13 cellular contexts compared by ENCODE assay signal in the genomic region with DNA sequence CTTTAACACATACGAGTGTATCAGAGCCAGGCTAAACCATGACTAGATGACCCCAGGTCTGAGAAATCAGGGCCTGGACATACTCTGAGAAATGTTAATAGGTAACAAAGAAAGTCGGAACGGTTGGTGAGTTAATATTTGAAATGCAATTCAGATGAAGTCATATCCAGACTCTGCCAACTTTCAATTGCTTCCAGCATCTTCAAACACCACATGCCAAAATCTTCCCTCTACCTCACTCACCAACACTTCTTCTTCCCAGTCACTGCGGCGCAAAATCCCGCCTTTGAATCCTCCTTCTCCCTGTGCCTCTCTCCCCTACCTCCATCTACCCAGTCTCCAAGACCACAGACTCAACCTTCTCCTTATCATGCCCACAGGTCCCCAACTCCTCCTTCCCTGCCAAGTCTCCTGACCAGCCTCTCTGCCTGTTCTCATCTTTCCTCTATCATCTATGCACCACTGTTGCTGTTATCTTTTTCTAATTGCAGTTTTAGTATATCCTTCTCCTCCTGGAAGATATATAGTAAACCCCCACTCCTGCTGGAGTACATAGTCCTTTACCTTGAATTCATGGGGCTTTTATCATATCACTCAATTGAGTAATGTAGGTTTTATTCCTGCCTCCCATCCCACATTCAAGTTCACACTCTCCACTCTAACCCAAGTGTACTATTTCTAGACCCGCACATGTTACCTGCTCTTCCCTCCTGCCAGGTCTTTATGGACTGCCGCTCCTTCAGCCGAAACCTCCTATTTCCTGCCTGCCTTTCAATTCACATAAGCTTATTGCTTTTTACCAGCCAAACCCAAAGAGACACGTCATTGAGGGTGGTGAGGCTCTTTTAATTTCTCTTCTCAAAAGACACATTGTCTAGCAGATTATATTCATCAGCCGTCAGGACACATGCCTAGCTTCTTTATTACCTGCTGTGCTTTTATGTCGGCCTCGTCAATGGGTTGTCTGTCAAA. TPM values are rescaled to one million over a fixed set of nuclear protein-coding genes. Genes with fewer than 3 reads are reported as not detected.
A peak's percentile ranks its signal among the peaks of the same experiment; 100 is the strongest.
DNase-seq lines count a peak whose midpoint lies in the region; ATAC-seq and TF ChIP-seq lines count a peak whose summit lies in the region.
"Had no signal": no experiment of that assay in that cellular context is flagged by ENCODE, and none has a peak within 500 bp of the region (broad histone marks: within the 10 kb centered on the region; RNA-seq: fewer than 3 reads in every experiment).

No MANE protein-coding gene starts in this region.

- H2AFZ ChIP-seq in PC-3 (ENCODE audit: low read length) = peak overlapping the region; percentile 27
- H2AFZ ChIP-seq in neuronal stem cell (ENCODE audit: low read length) = peak overlapping the region; percentile 1

- no peaks in the 10 kb centered on the region for H3K27me3 Mint-ChIP-seq in activated T-cell treated with anti-CD3 and anti-CD28 coated beads, Interleukin-2, amount 50 U/mL, for 72 hours (ENCODE audit: low read depth)

- H3K4me1 ChIP-seq in PC-3 (ENCODE audit: insufficient read depth, low read length) (peaks cover 10% of the 10 kb centered on the region; the same call in 1 of the 2 replicates), neuronal stem cell (ENCODE audit: control insufficient read depth in 2 of 2, insufficient read depth in 1 of 2, low read depth in 1 of 2, low read length in 2 of 2) (peaks cover 8 to 11% of the 10 kb centered on the region in 2 donors)
- H3K4me1 ChIP-seq: upper lobe of left lung had no signal

- no peaks in the 10 kb centered on the region for H3F3A ChIP-seq in PC-3 (ENCODE audit: low read length, unreplicated experiment)

- intact Hi-C loops in PC-3 (cut with micrococcal nuclease) = no loop called here

- H3K4me2 ChIP-seq in PC-3 (ENCODE audit: low read length) (peak overlapping the region; percentile 17; the same call in 1 of the 2 replicates), neuronal stem cell (ENCODE audit: insufficient read depth, low read length, poor library complexity, severe bottlenecking) (no peak overlapping the region)

- no peak overlapping the region for H2BK15ac ChIP-seq in neuronal stem cell (ENCODE audit: low read length)

- H4K8ac ChIP-seq in neuronal stem cell (ENCODE audit: low read depth, low read length) = no peak overlapping the region

- H3K9ac ChIP-seq in PC-3 (ENCODE audit: low read length) (no peak overlapping the region), neuronal stem cell (ENCODE audit: low read depth, low read length, poor library complexity) (no peak overlapping the region)

- H3K9me3 Mint-ChIP-seq in activated T-cell treated with anti-CD3 and anti-CD28 coated beads, Interleukin-2, amount 50 U/mL, for 72 hours = no peaks in the 10 kb centered on the region
- H3K9me3 Mint-ChIP-seq: activated T-helper 2 cell treated with anti-CD3 and anti-CD28 coated beads, Interferon-gamma antibody, Interleukin-2, Interleukin-4, amounts not matched to agents 10 μg/mL and 5 μg/mL and 100 μg/mL, durations not matched to agents 14 hours and 24 hours and 36 hours had no signal

- H3K9me2 ChIP-seq in PC-3 (replicated peaks; ENCODE audit: low read length) = 0 out of 2 replicates have a peak, but pooled peaks cover 7% of the 10 kb centered on the region

- POLR2A ChIA-PET in PC-3 (lab: Charles Lee; ENCODE audit: unreplicated experiment) = no interaction called here

- H4K20me1 ChIP-seq in PC-3 (ENCODE audit: low read length) = no peaks in the 10 kb centered on the region

- no peak overlapping the region for H3K23ac ChIP-seq in neuronal stem cell (ENCODE audit: low read depth, low read length, poor library complexity)

- H3K79me2 ChIP-seq in PC-3 (ENCODE audit: low read length) = no peaks in the 10 kb centered on the region

- H3K4ac ChIP-seq in neuronal stem cell (ENCODE audit: low read length) = no peak overlapping the region

- no peaks in the 10 kb centered on the region for H3K79me1 ChIP-seq in neuronal stem cell (ENCODE audit: low read depth, low read length)

- no peak for TF ChIP-seq CTCF in PC-3 (conservative IDR thresholded peaks at IDR 0.05; ENCODE audit: low read depth, low read length)

- no peak overlapping the region for H2AK5ac ChIP-seq in neuronal stem cell (ENCODE audit: low read depth, low read length)

- no peak overlapping the region for H3K27ac Mint-ChIP-seq in activated T-cell treated with anti-CD3 and anti-CD28 coated beads, Interleukin-2, amount 50 U/mL, for 72 hours
- H3K27ac Mint-ChIP-seq: activated T-helper 2 cell treated with anti-CD3 and anti-CD28 coated beads, Interferon-gamma antibody, Interleukin-2, Interleukin-4, amounts not matched to agents 10 μg/mL and 5 μg/mL and 100 μg/mL, durations not matched to agents 14 hours and 24 hours and 36 hours had no signal

- no TSS peak for BruUV-seq in PC-3 (replicated peaks; lab: Mats Ljungman, UMichigan)

- H3K14ac ChIP-seq in neuronal stem cell (ENCODE audit: low read length) = no peak overlapping the region

- DNase-seq in GM03348 (ENCODE audit: low spot score) = peak; percentile 80
- DNase-seq in PC-3 = peak; percentile 63
- peak; percentile 49 for DNase-seq in fibroblast of gingiva (ENCODE audit: low read depth)
- DNase-seq in neuronal stem cell (ENCODE audit: low spot score) = no peak
- DNase-seq in SHP77 treated with DMSO at 0.1 percent for 48 hours (lab: John Stamatoyannopoulos, UW) = no peak
- DNase-seq in activated T-cell treated with anti-CD3 and anti-CD28 coated beads, Interleukin-2, amount 50 U/mL, for 72 hours = no peak
- DNase-seq: DMS 273 treated with DMSO at 0.1 percent for 48 hours; effector memory CD4-positive, alpha-beta T cell; posterior cingulate gyrus; upper lobe of left lung had no signal

- H3K4me3 Mint-ChIP-seq in activated T-cell treated with anti-CD3 and anti-CD28 coated beads, Interleukin-2, amount 50 U/mL, for 72 hours = no peak overlapping the region

- peaks cover 2% of the 10 kb centered on the region for H3K4me1 Mint-ChIP-seq in activated T-cell treated with anti-CD3 and anti-CD28 coated beads, Interleukin-2, amount 50 U/mL, for 72 hours (ENCODE audit: low read depth)

- H3K27me3 ChIP-seq in PC-3 (ENCODE audit: low read length) (no peaks in the 10 kb centered on the region), neuronal stem cell (ENCODE audit: control insufficient read depth in 3 of 3, insufficient read depth in 3 of 3, low read depth in 1 of 3, low read length in 3 of 3) (no peaks in the 10 kb centered on the region)
- H3K27me3 ChIP-seq: upper lobe of left lung had no signal

- H3K27ac ChIP-seq in PC-3 (ENCODE audit: low read length) (no peak overlapping the region), neuronal stem cell (replicated peaks; ENCODE audit: low read length) (no peak overlapping the region)
- H3K27ac ChIP-seq: upper lobe of left lung had no signal

- no peak overlapping the region for H3K18ac ChIP-seq in neuronal stem cell (ENCODE audit: low read length)

- no peak overlapping the region for H2BK120ac ChIP-seq in neuronal stem cell (ENCODE audit: low read depth, low read length)

- H3K36me3 Mint-ChIP-seq in activated T-cell treated with anti-CD3 and anti-CD28 coated beads, Interleukin-2, amount 50 U/mL, for 72 hours (ENCODE audit: insufficient read depth in 2 of 2) = no peaks in the 10 kb centered on the region

- no peak overlapping the region for H2BK5ac ChIP-seq in neuronal stem cell (ENCODE audit: low read length)

- no peak overlapping the region for H2BK12ac ChIP-seq in neuronal stem cell (ENCODE audit: low read length)

- CTCF ChIA-PET in PC-3 (lab: Charles Lee) = no interaction called here

- WGBS in neuronal stem cell (ENCODE audit: extremely low coverage in 2 of 2, insufficient read length in 2 of 2, insufficient replicate concordance in 1 of 2), 2 donors = 100% methylated on average over 3 of the region's 13 CpGs; no CpG with 5 or more reads in 1 of the 2 donors

- H3K4me3 ChIP-seq in PC-3 (ENCODE audit: low read length) (no peak overlapping the region), neuronal stem cell (ENCODE audit: low read length in 2 of 2) (no peak overlapping the region)
- H3K4me3 ChIP-seq: upper lobe of left lung had no signal

- H3K9me3 ChIP-seq in PC-3 (ENCODE audit: low read length) (no peaks in the 10 kb centered on the region), neuronal stem cell (replicated peaks in 1 of 2; ENCODE audit: control insufficient read depth in 2 of 2, insufficient read depth in 1 of 2, low read depth in 1 of 2, low read length in 2 of 2) (no peaks in the 10 kb centered on the region)
- H3K9me3 ChIP-seq: upper lobe of left lung had no signal

- ATAC-seq in PC-3 (peak; percentile 76), HG02973 (IDR thresholded peaks at IDR 0.05; ENCODE audit: unreplicated experiment) (no peak)
- no peak for ATAC-seq in activated T-cell treated with anti-CD3 and anti-CD28 coated beads, Interleukin-2, amount 50 U/mL, for 72 hours (replicated peaks in 1 of 2)
- no peak for ATAC-seq in activated CD4-positive, CD25-positive, alpha-beta regulatory T cell treated with anti-CD3 and anti-CD28 coated beads, Interleukin-2, amount 50 U/mL, for 24 hours

- no peaks in the 10 kb centered on the region for H3K36me3 ChIP-seq in PC-3 (ENCODE audit: low read depth, low read length)
- H3K36me3 ChIP-seq in neuronal stem cell (replicated peaks in 1 of 2; ENCODE audit: control insufficient read depth in 2 of 2, insufficient read depth in 2 of 2, low read length in 2 of 2) = no peaks in the 10 kb centered on the region
- H3K36me3 ChIP-seq: upper lobe of left lung had no signal

- H4K91ac ChIP-seq in neuronal stem cell (ENCODE audit: low read depth, low read length, poor library complexity) = no peak overlapping the region

RNA-seq across cellular contexts. Expression of gene ZBTB18, which starts 41.5 kb away (rescaled TPM):
- total RNA-seq in PC-3 (2014; rRNA removed) = 16.8 and 18.4 TPM in 2 replicates
- polyA plus RNA-seq in neuronal stem cell (2013, experiment 1 of 2) = 29.1 TPM
- polyA plus RNA-seq in neuronal stem cell (2013, experiment 2 of 2) = 30.0 TPM
- 10 to 100 TPM in 1 of 2 donors, 1 to 10 TPM in 1; 9.6 to 10.3 TPM for total RNA-seq in activated T-cell treated with anti-CD3 and anti-CD28 coated beads, Interleukin-2, amount 50 U/mL, for 72 hours

Comparison
In these comparisons a context has a peak if more than half of its experiments do, and no peak if none do; other contexts are left out.
1. DNase-seq: peak in GM03348 (single experiment), PC-3 (single experiment) and fibroblast of gingiva (single experiment); none in neuronal stem cell (single experiment), SHP77 treated with DMSO at 0.1 percent for 48 hours (single experiment) and activated T-cell treated with anti-CD3 and anti-CD28 coated beads, Interleukin-2, amount 50 U/mL, for 72 hours (0 of 2).